1 cellular context compared by ENCODE assay signal in the genomic region with DNA sequence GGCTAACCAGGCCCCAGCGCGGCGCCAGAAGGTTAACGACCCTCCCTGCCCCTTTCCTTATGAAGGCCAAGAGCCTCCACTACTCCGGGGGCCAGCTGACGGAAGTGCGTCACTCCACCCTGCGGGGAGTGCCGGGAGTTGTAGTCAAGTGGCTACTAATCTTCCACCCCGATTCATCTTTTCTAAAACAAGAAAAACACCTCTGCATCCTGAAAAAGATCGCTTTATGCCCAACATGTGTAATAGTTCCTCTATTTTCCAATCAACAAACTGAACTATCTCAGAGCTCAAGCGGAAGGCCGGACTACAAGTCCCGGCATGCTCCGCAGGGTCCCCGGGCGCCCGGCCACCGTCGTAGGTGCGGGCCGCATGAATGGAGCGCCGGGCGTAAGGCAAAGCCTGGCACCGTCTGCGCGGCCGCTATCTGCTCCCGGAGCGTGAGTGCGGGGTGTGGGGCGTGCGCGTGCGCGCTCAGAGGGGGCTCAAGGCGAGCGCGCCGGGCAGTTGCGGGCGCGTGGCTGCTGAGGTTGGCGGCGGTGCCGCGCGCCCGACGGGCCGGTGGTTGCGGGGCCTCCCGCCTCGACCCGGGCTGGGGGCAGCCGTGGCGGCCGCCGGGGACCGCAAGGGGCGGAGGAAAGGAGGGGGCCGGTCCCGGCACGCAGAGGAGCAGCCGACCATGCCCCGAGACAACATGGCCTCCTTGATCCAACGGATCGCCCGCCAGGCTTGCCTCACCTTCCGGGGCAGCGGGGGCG.
A peak's percentile ranks its signal among the peaks of the same experiment; 100 is the strongest.
TF ChIP-seq lines count a peak whose summit lies in the region.

A gene (plus strand): TSS at position 337 of the 755 bp plus-strand sequence. CDS start 340 bp downstream, at position 677.

TF ChIP-seq in GM12878, 131 proteins besides CTCF, POLR2A, EP300 and RAD21 (continued from another document):
- TF ChIP-seq RAD51 (IDR thresholded peaks at IDR 0.05) (peak; percentile 53), SMAD5 (IDR thresholded peaks at IDR 0.05; ENCODE audit: low read depth) (no peak), EZH2 (IDR thresholded peaks at IDR 0.05; ENCODE audit: borderline replicate concordance, control insufficient read depth, low read depth, low read length) (no peak), RB1 (IDR thresholded peaks at IDR 0.05; ENCODE audit: borderline replicate concordance) (peak; percentile 82; the same call in 1 of the 2 replicates), CHD4 (IDR thresholded peaks at IDR 0.05) (no peak), MXI1 (IDR thresholded peaks at IDR 0.05; ENCODE audit: low read depth, low read length) (peak; percentile 64), STAT1 (conservative IDR thresholded peaks at IDR 0.05) (0 out of 2 replicates have a peak, but pooled peaks have one; percentile 75), SMC3 (IDR thresholded peaks at IDR 0.05; ENCODE audit: borderline replicate concordance, low read length) (no peak), RBBP5 (conservative IDR thresholded peaks at IDR 0.05) (no peak), KLF5 (IDR thresholded peaks at IDR 0.05; ENCODE audit: partially characterized antibody) (no peak), HDAC6 (IDR thresholded peaks at IDR 0.05; ENCODE audit: unreplicated experiment) (no peak), ZZZ3 (IDR thresholded peaks at IDR 0.05; ENCODE audit: control insufficient read depth, insufficient read length, low read depth) (no peak), IKZF1 (conservative IDR thresholded peaks at IDR 0.05) (peak; percentile 99), HDAC2 (IDR thresholded peaks at IDR 0.05) (no peak), ETV6 (conservative IDR thresholded peaks at IDR 0.05 in 1 of 2, IDR thresholded peaks at IDR 0.05 in 1 of 2; ENCODE audit: borderline replicate concordance in 1 of 2, low read depth in 1 of 2) (no peak), ZNF622 (IDR thresholded peaks at IDR 0.05) (no peak), NFYA (IDR thresholded peaks at IDR 0.05; ENCODE audit: borderline replicate concordance, low read depth, low read length) (no peak), LARP7 (IDR thresholded peaks at IDR 0.05) (peak; percentile 99), BHLHE40 (IDR thresholded peaks at IDR 0.05; ENCODE audit: borderline replicate concordance in 1 of 2, low read depth in 2 of 2, low read length in 1 of 2) (peak; percentile 28 to 78; a peak in 2 of 4 replicates), ZNF24 (IDR thresholded peaks at IDR 0.05) (peak; percentile 26; the same call in 1 of the 2 replicates), CHD1 (IDR thresholded peaks at IDR 0.05; ENCODE audit: low read depth, low read length) (no peak), EED (IDR thresholded peaks at IDR 0.05; ENCODE audit: low read depth) (peak; percentile 20; the same call in 1 of the 2 replicates), SP1 (IDR thresholded peaks at IDR 0.05; ENCODE audit: low read depth, low read length) (no peak), KAT2A (conservative IDR thresholded peaks at IDR 0.05; ENCODE audit: control insufficient read depth, low read depth, low read length) (no peak), BRCA1 (IDR thresholded peaks at IDR 0.05; ENCODE audit: low read depth, low read length) (no peak), SMAD1 (IDR thresholded peaks at IDR 0.05; ENCODE audit: low read depth, partially characterized antibody) (no peak), CBX3 (IDR thresholded peaks at IDR 0.05; ENCODE audit: borderline replicate concordance, low read depth) (no peak)
- TF ChIP-seq, protein P1, sequence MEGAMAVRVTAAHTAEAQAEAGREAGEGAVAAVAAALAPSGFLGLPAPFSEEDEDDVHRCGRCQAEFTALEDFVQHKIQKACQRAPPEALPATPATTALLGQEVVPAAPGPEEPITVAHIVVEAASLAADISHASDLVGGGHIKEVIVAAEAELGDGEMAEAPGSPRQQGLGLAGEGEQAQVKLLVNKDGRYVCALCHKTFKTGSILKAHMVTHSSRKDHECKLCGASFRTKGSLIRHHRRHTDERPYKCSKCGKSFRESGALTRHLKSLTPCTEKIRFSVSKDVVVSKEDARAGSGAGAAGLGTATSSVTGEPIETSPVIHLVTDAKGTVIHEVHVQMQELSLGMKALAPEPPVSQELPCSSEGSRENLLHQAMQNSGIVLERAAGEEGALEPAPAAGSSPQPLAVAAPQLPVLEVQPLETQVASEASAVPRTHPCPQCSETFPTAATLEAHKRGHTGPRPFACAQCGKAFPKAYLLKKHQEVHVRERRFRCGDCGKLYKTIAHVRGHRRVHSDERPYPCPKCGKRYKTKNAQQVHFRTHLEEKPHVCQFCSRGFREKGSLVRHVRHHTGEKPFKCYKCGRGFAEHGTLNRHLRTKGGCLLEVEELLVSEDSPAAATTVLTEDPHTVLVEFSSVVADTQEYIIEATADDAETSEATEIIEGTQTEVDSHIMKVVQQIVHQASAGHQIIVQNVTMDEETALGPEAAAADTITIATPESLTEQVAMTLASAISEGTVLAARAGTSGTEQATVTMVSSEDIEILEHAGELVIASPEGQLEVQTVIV (IDR thresholded peaks at IDR 0.05; ENCODE audit: borderline replicate concordance, partially characterized antibody): peak; percentile 34
- TF ChIP-seq, protein P2, sequence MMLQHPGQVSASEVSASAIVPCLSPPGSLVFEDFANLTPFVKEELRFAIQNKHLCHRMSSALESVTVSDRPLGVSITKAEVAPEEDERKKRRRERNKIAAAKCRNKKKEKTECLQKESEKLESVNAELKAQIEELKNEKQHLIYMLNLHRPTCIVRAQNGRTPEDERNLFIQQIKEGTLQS (IDR thresholded peaks at IDR 0.05; ENCODE audit: borderline replicate concordance, extremely low read depth, low read depth, low read length): no peak
- TF ChIP-seq, protein P3, sequence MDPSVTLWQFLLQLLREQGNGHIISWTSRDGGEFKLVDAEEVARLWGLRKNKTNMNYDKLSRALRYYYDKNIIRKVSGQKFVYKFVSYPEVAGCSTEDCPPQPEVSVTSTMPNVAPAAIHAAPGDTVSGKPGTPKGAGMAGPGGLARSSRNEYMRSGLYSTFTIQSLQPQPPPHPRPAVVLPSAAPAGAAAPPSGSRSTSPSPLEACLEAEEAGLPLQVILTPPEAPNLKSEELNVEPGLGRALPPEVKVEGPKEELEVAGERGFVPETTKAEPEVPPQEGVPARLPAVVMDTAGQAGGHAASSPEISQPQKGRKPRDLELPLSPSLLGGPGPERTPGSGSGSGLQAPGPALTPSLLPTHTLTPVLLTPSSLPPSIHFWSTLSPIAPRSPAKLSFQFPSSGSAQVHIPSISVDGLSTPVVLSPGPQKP (IDR thresholded peaks at IDR 0.05; ENCODE audit: low read depth, low read length): peak; percentile 16; the same call in 1 of the 2 replicates
